ENCODE assay signal across 33 cellular contexts in genomic region chr4:17670423-17670822, GRCh38.
"Had no signal": no experiment of that assay in that cellular context is flagged by ENCODE, and none has a peak within 500 bp of the region (broad histone marks: within the 10 kb centered on the region; RNA-seq: fewer than 3 reads in every experiment).

No MANE protein-coding gene starts in this region.

- DNase-seq: colonic mucosa; effector CD8-positive, alpha-beta T cell; endodermal cell; foreskin keratinocyte; heart left ventricle; islet precursor cell; mucosa of descending colon; naive B cell; pancreas; stimulated activated CD4-positive, alpha-beta T cell treated with anti-CD3 and anti-CD28 coated beads, Interleukin-12 subunit alpha, Interleukin-12 subunit beta, amount 100 ng/mL, for 4 hours; stimulated activated CD4-positive, alpha-beta T cell treated with anti-CD3 and anti-CD28 coated beads, Interleukin-1b, Interleukin-23, amount 100 ng/mL, for 48 hours; stimulated activated CD4-positive, alpha-beta T cell treated with anti-CD3 and anti-CD28 coated beads, Interleukin-4, amount 100 ng/mL, for 24 hours; stimulated activated naive CD4-positive, alpha-beta T cell treated with Interleukin-2 at 50 U/mL for 16 hours; stomach; thyroid gland; trophoblast cell had no signal

- H3K79me2 ChIP-seq: hepatocyte had no signal

- H3K4me1 Mint-ChIP-seq: mesothelial cell of epicardium; neural crest cell; stimulated activated effector memory CD8-positive, alpha-beta T cell treated with anti-CD3 and anti-CD28 coated beads, Interleukin-12 subunit alpha, Interleukin-12 subunit beta, amount 100 ng/mL, for 72 hours had no signal

- H3K27me3 Mint-ChIP-seq: dendritic cell treated with granulocyte-macrophage colony-stimulating factor and Interleukin-4, amounts not matched to agents 40 ng/mL and 50 ng/mL, for 4 days had no signal

- H3K9me3 Mint-ChIP-seq: endodermal cell; natural killer cell treated with Interleukin-12 subunit alpha and Interleukin-12 subunit beta and Interleukin-15 and Interleukin-18, amount 100 ng/mL, for 72 hours had no signal

- H3K4me3 Mint-ChIP-seq: dendritic cell treated with granulocyte-macrophage colony-stimulating factor and Interleukin-4, amounts not matched to agents 40 ng/mL and 50 ng/mL, for 4 days; endodermal cell; memory B cell; mesothelial cell of epicardium; naive B cell; natural killer cell treated with Interleukin-12 subunit alpha and Interleukin-12 subunit beta and Interleukin-15 and Interleukin-18, amount 100 ng/mL, for 72 hours; neural crest cell; stimulated activated effector memory CD8-positive, alpha-beta T cell treated with anti-CD3 and anti-CD28 coated beads, Interleukin-12 subunit alpha, Interleukin-12 subunit beta, amount 100 ng/mL, for 72 hours had no signal

- H3K27ac ChIP-seq: colonic mucosa, epithelial cell of prostate, esophagus muscularis mucosa, foreskin keratinocyte, gastroesophageal sphincter, heart left ventricle, hepatocyte, neutrophil, pancreas, prostate gland, right atrium auricular region, stomach, thyroid gland, vagina had no signal

- H3K36me3 ChIP-seq: colonic mucosa, esophagus muscularis mucosa, gastroesophageal sphincter, heart left ventricle, neutrophil, pancreas, prostate gland, right atrium auricular region, stomach, thyroid gland, vagina had no signal

- H3K27ac Mint-ChIP-seq: dendritic cell treated with granulocyte-macrophage colony-stimulating factor and Interleukin-4, amounts not matched to agents 40 ng/mL and 50 ng/mL, for 4 days; endodermal cell; memory B cell; mesothelial cell of epicardium; natural killer cell treated with Interleukin-12 subunit alpha and Interleukin-12 subunit beta and Interleukin-15 and Interleukin-18, amount 100 ng/mL, for 72 hours; stimulated activated effector memory CD8-positive, alpha-beta T cell treated with anti-CD3 and anti-CD28 coated beads, Interleukin-12 subunit alpha, Interleukin-12 subunit beta, amount 100 ng/mL, for 72 hours had no signal

- H3K4me3 ChIP-seq: colonic mucosa, esophagus muscularis mucosa, gastroesophageal sphincter, heart left ventricle, hepatocyte, lung, mucosa of descending colon, pancreas, prostate gland, right atrium auricular region, smooth muscle cell, stomach, thyroid gland, vagina had no signal

- H3K36me3 Mint-ChIP-seq: memory B cell; mesothelial cell of epicardium; stimulated activated effector memory CD8-positive, alpha-beta T cell treated with anti-CD3 and anti-CD28 coated beads, Interleukin-12 subunit alpha, Interleukin-12 subunit beta, amount 100 ng/mL, for 72 hours had no signal

- H3K4me2 ChIP-seq: hepatocyte, smooth muscle cell had no signal

- H3K9me3 ChIP-seq: colonic mucosa, mucosa of descending colon, neutrophil, pancreas, prostate gland, thyroid gland, vagina had no signal

- H3K27me3 ChIP-seq: colonic mucosa, esophagus muscularis mucosa, gastroesophageal sphincter, heart left ventricle, hepatocyte, neutrophil, pancreas, right atrium auricular region, stomach, thyroid gland, vagina had no signal

- H3K4me1 ChIP-seq: colonic mucosa, esophagus muscularis mucosa, foreskin keratinocyte, gastroesophageal sphincter, prostate gland, right atrium auricular region, stomach, thyroid gland, vagina had no signal

- ATAC-seq: foreskin keratinocyte; gastroesophageal sphincter; heart left ventricle; mucosa of descending colon; natural killer cell treated with Interleukin-12 subunit alpha and Interleukin-12 subunit beta and Interleukin-15 and Interleukin-18, amount 100 ng/mL, for 72 hours; pancreas; sciatic nerve; stimulated activated effector memory CD8-positive, alpha-beta T cell treated with anti-CD3 and anti-CD28 coated beads, Interleukin-12 subunit alpha, Interleukin-12 subunit beta, amount 100 ng/mL, for 72 hours had no signal

- H2AFZ ChIP-seq: hepatocyte had no signal
